Comparison of ENCODE assay signal across 8 cellular contexts in the genomic region with DNA sequence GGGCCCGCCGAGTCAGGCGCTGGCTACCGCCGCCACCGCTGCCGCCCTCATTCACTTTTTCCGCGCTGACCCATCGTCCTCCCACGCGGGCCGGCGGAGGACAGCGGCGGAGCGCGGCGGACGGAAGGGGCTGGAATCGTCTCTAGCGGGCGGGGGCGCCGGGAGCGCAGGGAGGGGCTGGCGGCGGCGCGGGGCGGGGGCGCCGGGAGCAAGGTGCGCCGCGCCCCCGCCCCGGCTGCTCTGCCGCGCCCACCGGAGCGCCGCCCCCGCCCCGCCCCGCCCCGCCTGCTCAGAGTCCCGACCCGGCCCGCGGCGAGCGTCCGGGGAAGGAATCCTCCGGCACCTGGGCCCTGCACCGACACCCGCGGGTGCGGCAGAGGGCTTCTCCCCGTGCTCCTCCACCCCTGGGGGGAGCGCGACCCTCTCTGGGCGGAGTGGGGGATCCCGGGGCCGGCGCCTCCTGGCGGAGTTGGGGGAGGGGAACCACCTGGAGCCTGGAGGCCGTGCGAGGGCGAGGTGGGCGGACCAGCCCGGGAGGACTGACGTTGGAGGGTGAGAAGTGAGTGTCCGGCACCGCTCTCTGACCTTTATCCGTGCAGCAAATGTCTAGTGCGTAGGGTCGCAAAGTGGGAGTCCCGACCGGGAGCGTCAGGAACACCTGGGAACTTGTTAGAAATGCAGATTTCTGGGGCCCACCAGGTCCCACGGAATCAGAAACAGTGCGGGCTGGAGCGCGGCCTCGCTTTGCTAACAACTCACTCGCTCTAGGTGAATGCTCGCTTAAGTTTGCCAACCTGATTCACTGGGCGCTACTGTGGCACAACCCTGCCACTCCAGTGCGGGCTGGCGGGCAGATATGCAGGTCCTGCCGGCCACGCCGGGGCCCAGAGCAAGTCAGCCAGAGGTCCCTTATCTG. TPM values are rescaled to one million over a fixed set of nuclear protein-coding genes. Genes with fewer than 3 reads are reported as not detected.
A peak's percentile ranks its signal among the peaks of the same experiment; 100 is the strongest.
DNase-seq lines count a peak whose midpoint lies in the region; ATAC-seq and TF ChIP-seq lines count a peak whose summit lies in the region.

A gene with protein sequence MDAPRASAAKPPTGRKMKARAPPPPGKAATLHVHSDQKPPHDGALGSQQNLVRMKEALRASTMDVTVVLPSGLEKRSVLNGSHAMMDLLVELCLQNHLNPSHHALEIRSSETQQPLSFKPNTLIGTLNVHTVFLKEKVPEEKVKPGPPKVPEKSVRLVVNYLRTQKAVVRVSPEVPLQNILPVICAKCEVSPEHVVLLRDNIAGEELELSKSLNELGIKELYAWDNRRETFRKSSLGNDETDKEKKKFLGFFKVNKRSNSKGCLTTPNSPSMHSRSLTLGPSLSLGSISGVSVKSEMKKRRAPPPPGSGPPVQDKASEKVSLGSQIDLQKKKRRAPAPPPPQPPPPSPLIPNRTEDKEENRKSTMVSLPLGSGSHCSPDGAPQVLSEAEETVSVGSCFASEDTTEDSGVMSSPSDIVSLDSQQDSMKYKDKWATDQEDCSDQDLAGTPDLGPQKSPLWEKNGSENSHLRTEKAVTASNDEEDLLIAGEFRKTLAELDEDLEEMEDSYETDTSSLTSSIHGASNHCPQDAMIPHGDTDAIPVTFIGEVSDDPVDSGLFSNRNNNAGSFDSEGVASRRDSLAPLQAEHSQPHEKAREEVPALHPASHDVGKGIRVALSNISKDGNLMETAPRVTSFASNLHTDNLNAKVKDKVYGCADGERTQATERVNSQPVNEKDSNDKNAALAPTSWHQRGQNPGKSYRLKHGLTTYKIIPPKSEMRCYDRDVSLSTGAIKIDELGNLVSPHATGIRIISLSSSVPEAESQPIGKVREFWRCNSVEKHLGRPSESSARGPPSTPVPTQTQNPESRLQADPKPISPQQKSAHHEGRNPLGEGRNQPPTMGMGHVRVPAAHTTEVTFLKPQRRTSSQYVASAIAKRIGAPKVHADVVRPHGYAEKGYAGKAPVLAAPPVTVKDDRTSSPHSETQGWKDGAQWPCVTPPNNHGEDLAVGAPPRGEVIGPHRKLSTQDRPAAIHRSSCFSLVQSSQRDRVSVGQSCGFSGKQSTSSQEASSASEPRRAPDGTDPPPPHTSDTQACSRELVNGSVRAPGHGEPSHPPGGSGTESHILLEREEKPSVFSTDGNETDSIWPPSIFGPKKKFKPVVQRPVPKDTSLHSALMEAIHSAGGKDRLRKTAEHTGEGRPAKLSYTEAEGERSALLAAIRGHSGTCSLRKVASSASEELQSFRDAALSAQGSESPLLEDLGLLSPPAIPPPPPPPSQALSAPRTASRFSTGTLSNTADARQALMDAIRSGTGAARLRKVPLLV (minus strand): TSS at position 144 of the 916 bp plus-strand sequence. CDS start 176 bp downstream, outside the sequence.

- H3K9me3 ChIP-seq in mucosa of descending colon (no peaks in the 10 kb centered on the region), upper lobe of right lung (no peaks in the 10 kb centered on the region)

- DNase-seq in COLO668 (lab: John Stamatoyannopoulos, UW; ENCODE audit: unreplicated experiment) (peak; percentile 85), NCI-H2227 (lab: John Stamatoyannopoulos, UW; ENCODE audit: unreplicated experiment) (peak; percentile 40), ecto neural progenitor cell (ENCODE audit: low spot score) (peak; percentile 72), mucosa of descending colon (peak; percentile 65 to 81 (median 73)), upper lobe of right lung (peak; percentile 82), GOT3 (lab: John Stamatoyannopoulos, UW) (no peak)

- ATAC-seq in mucosa of descending colon: peak; percentile 76
- peak; percentile 69 for ATAC-seq in upper lobe of right lung
- ATAC-seq in HG02885 (IDR thresholded peaks at IDR 0.05; ENCODE audit: poor library complexity, unreplicated experiment): no peak
- no peak for ATAC-seq in GM21367 (IDR thresholded peaks at IDR 0.05; ENCODE audit: unreplicated experiment)

- peaks cover 11% of the 10 kb centered on the region for H3K27me3 ChIP-seq in upper lobe of right lung

- TF ChIP-seq CTCF in mucosa of descending colon (IDR thresholded peaks at IDR 0.05) (no peak), upper lobe of right lung (IDR thresholded peaks at IDR 0.05) (no peak)

- peak within 1 kb of the TSS; percentile 80 for H3K27ac ChIP-seq in upper lobe of right lung

- peak within 1 kb of the TSS; percentile 44 for H3K4me3 ChIP-seq in mucosa of descending colon
- peak within 1 kb of the TSS; percentile 62 for H3K4me3 ChIP-seq in upper lobe of right lung

- intact Hi-C loops in mucosa of descending colon (cut with DNase I, micrococcal nuclease) (no loop called here), upper lobe of right lung (cut with DNase I) (no loop called here)

- H3K36me3 ChIP-seq in mucosa of descending colon (ENCODE audit: low read depth) (no peaks in the 10 kb centered on the region), upper lobe of right lung (no peaks in the 10 kb centered on the region)

- H3K4me1 ChIP-seq in mucosa of descending colon (ENCODE audit: low read depth) (peaks cover 23% of the 10 kb centered on the region), upper lobe of right lung (peaks cover 22% of the 10 kb centered on the region)

RNA-seq across cellular contexts. Expression of the gene that starts here (rescaled TPM):
- 10 to 100 TPM; 48.6 to 91.8 (median 56.6) TPM for total RNA-seq in mucosa of descending colon
- 29.2 TPM for total RNA-seq in upper lobe of right lung

Comparison
In these comparisons a context has a peak if more than half of its experiments do, and no peak if none do; other contexts are left out.
1. ATAC-seq: peak in mucosa of descending colon (single experiment) and upper lobe of right lung (single experiment); none in HG02885 (single experiment) and GM21367 (single experiment).